In genomic region chr18:51537487-51537886, GRCh38 we compare ENCODE assay signal across 8 cellular contexts.
DNase-seq lines count a peak whose midpoint lies in the region; ATAC-seq and TF ChIP-seq lines count a peak whose summit lies in the region.

No MANE protein-coding gene starts in this region.

- no peak overlapping the region for H3K4me3 ChIP-seq in retinal pigment epithelial cell (ENCODE audit: low read length)

- CTCF ChIA-PET in activated naive CD4-positive, alpha-beta T cell treated with anti-CD3 and anti-CD28 coated beads for 36 hours (lab: Charles Lee): no interaction called here

- H3K36me3 Mint-ChIP-seq in activated naive CD4-positive, alpha-beta T cell treated with anti-CD3 and anti-CD28 coated beads for 36 hours (ENCODE audit: low read depth): no peaks in the 10 kb centered on the region
- no peaks in the 10 kb centered on the region for H3K36me3 Mint-ChIP-seq in activated T-helper 17 cell treated with anti-CD3 and anti-CD28 coated beads, Interleukin-2, amount 50 U/mL, for 72 hours (ENCODE audit: low read depth)

- ATAC-seq in HG03442 (IDR thresholded peaks at IDR 0.05; ENCODE audit: unreplicated experiment): peak; percentile 90
- ATAC-seq in GM21360 (IDR thresholded peaks at IDR 0.05; ENCODE audit: unreplicated experiment): no peak
- no peak for ATAC-seq in activated T-helper 17 cell treated with anti-CD3 and anti-CD28 coated beads, Interleukin-2, amount 50 U/mL, for 72 hours (replicated peaks)

- intact Hi-C loops in activated naive CD4-positive, alpha-beta T cell treated with anti-CD3 and anti-CD28 coated beads for 36 hours (cut with micrococcal nuclease): loop anchor here (1.0 kb wide), 1 partner anchor 427 kb away; no protein-coding TSS in a partner anchor

- no peaks in the 10 kb centered on the region for H3K9me3 Mint-ChIP-seq in activated naive CD4-positive, alpha-beta T cell treated with anti-CD3 and anti-CD28 coated beads for 36 hours
- H3K9me3 Mint-ChIP-seq in activated T-helper 17 cell treated with anti-CD3 and anti-CD28 coated beads, Interleukin-2, amount 50 U/mL, for 72 hours: no peaks in the 10 kb centered on the region

- H3K4me1 Mint-ChIP-seq in activated naive CD4-positive, alpha-beta T cell treated with anti-CD3 and anti-CD28 coated beads for 36 hours (ENCODE audit: low read depth): no peaks in the 10 kb centered on the region
- no peaks in the 10 kb centered on the region for H3K4me1 Mint-ChIP-seq in activated T-helper 17 cell treated with anti-CD3 and anti-CD28 coated beads, Interleukin-2, amount 50 U/mL, for 72 hours

- H3K4me3 Mint-ChIP-seq in activated naive CD4-positive, alpha-beta T cell treated with anti-CD3 and anti-CD28 coated beads for 36 hours: no peak overlapping the region
- no peak overlapping the region for H3K4me3 Mint-ChIP-seq in activated T-helper 17 cell treated with anti-CD3 and anti-CD28 coated beads, Interleukin-2, amount 50 U/mL, for 72 hours

- H3K27me3 Mint-ChIP-seq in activated naive CD4-positive, alpha-beta T cell treated with anti-CD3 and anti-CD28 coated beads for 36 hours (ENCODE audit: low read depth): peaks cover 10% of the 10 kb centered on the region
- H3K27me3 Mint-ChIP-seq in activated T-helper 17 cell treated with anti-CD3 and anti-CD28 coated beads, Interleukin-2, amount 50 U/mL, for 72 hours: peaks cover 11% of the 10 kb centered on the region

- peak; percentile 25 for DNase-seq in activated naive CD4-positive, alpha-beta T cell treated with anti-CD3 and anti-CD28 coated beads for 36 hours
- DNase-seq in activated naive CD4-positive, alpha-beta T cell treated with Interleukin-2 at 50 U/mL for 16 hours: no peak
- DNase-seq in RPMI7951 (ENCODE audit: low read depth) (peak; percentile 5), globus pallidus (ENCODE audit: low spot score) (peak; percentile 82), retinal pigment epithelial cell (ENCODE audit: low read depth) (peak; percentile 14)

- peak; percentile 47 for TF ChIP-seq CTCF in retinal pigment epithelial cell (conservative IDR thresholded peaks at IDR 0.05; ENCODE audit: low read depth, low read length)

- H3K27ac Mint-ChIP-seq in activated naive CD4-positive, alpha-beta T cell treated with anti-CD3 and anti-CD28 coated beads for 36 hours: no peak overlapping the region
- no peak overlapping the region for H3K27ac Mint-ChIP-seq in activated T-helper 17 cell treated with anti-CD3 and anti-CD28 coated beads, Interleukin-2, amount 50 U/mL, for 72 hours
